In genomic region chr19:1113278-1113985, GRCh38 we compare ENCODE assay signal across 1 cellular context.
A peak's percentile ranks its signal among the peaks of the same experiment; 100 is the strongest.
TF ChIP-seq lines count a peak whose summit lies in the region.

No MANE protein-coding gene starts in this region.

TF ChIP-seq in HEK293, 187 proteins besides CTCF, POLR2A, EP300 and RAD21 (continued from another document and continues in another):
- TF ChIP-seq ZSCAN18 (tag by site-specific recombination; IDR thresholded peaks at IDR 0.05) (no peak), ZNF776 (tag by site-specific recombination; IDR thresholded peaks at IDR 0.05; ENCODE audit: borderline replicate concordance) (no peak), ZNF146 (tag by site-specific recombination; IDR thresholded peaks at IDR 0.05) (no peak), ZNF704 (tag by site-specific recombination; IDR thresholded peaks at IDR 0.05) (no peak), INSM2 (tag by site-specific recombination; IDR thresholded peaks at IDR 0.05) (peak; percentile 50; the same call in 1 of the 2 replicates), ZNF292 (tag by site-specific recombination; IDR thresholded peaks at IDR 0.05; ENCODE audit: borderline replicate concordance, low read depth) (no peak), KLF9 (tag by site-specific recombination; IDR thresholded peaks at IDR 0.05; ENCODE audit: low read depth) (peak; percentile 99), ZSCAN4 (tag by site-specific recombination; IDR thresholded peaks at IDR 0.05) (no peak), ZNF155 (tag by site-specific recombination; IDR thresholded peaks at IDR 0.05) (no peak), GLI4 (tag by site-specific recombination; IDR thresholded peaks at IDR 0.05) (no peak), ZNF747 (tag by site-specific recombination; IDR thresholded peaks at IDR 0.05) (no peak), ZFP3 (tag by site-specific recombination; IDR thresholded peaks at IDR 0.05; ENCODE audit: low read depth) (no peak), ZNF529 (tag by site-specific recombination; IDR thresholded peaks at IDR 0.05; ENCODE audit: insufficient replicate concordance) (no peak), ZNF488 (tag by site-specific recombination; IDR thresholded peaks at IDR 0.05) (no peak), ZNF518A (tag by site-specific recombination; conservative IDR thresholded peaks at IDR 0.05; ENCODE audit: low read depth) (no peak), ZNF2 (tag by site-specific recombination; IDR thresholded peaks at IDR 0.05) (no peak; the same call in 1 of the 2 replicates), SCRT1 (tag by site-specific recombination; IDR thresholded peaks at IDR 0.05; ENCODE audit: borderline replicate concordance) (no peak), ZNF138 (tag by site-specific recombination; IDR thresholded peaks at IDR 0.05; ENCODE audit: borderline replicate concordance) (no peak), ZNF677 (tag by site-specific recombination; IDR thresholded peaks at IDR 0.05) (no peak), GLIS1 (tag by site-specific recombination; IDR thresholded peaks at IDR 0.05) (peak; percentile 90), ZNF148 (tag by site-specific recombination; IDR thresholded peaks at IDR 0.05; ENCODE audit: borderline replicate concordance) (no peak), EGR2 (tag by site-specific recombination; IDR thresholded peaks at IDR 0.05; ENCODE audit: low read depth) (peak; percentile 93), ATF2 (tag by site-specific recombination; IDR thresholded peaks at IDR 0.05; ENCODE audit: low read depth) (no peak), ZNF610 (tag by site-specific recombination; IDR thresholded peaks at IDR 0.05; ENCODE audit: borderline replicate concordance) (no peak), ZNF521 (tag by site-specific recombination; IDR thresholded peaks at IDR 0.05) (no peak), ZNF76 (tag by site-specific recombination; IDR thresholded peaks at IDR 0.05; ENCODE audit: borderline replicate concordance, low read depth) (peak; percentile 25; the same call in 1 of the 2 replicates), ZNF112 (tag by site-specific recombination; IDR thresholded peaks at IDR 0.05) (no peak), ZNF280C (tag by site-specific recombination; IDR thresholded peaks at IDR 0.05) (no peak), SALL2 (tag by site-specific recombination; IDR thresholded peaks at IDR 0.05; ENCODE audit: borderline replicate concordance) (no peak), ZFP41 (tag by site-specific recombination; IDR thresholded peaks at IDR 0.05; ENCODE audit: borderline replicate concordance) (no peak), KLF7 (tag by site-specific recombination; IDR thresholded peaks at IDR 0.05; ENCODE audit: borderline replicate concordance) (peak; percentile 40; the same call in 1 of the 2 replicates), ZBTB20 (tag by site-specific recombination; IDR thresholded peaks at IDR 0.05) (no peak; the same call in 1 of the 2 replicates), ZNF670 (tag by site-specific recombination; IDR thresholded peaks at IDR 0.05; ENCODE audit: low read depth) (no peak), ZFHX2 (tag by site-specific recombination; conservative IDR thresholded peaks at IDR 0.05) (peak; percentile 95), ZNF394 (tag by site-specific recombination; IDR thresholded peaks at IDR 0.05; ENCODE audit: borderline replicate concordance) (no peak), ZIC2 (tag by site-specific recombination; IDR thresholded peaks at IDR 0.05) (peak; percentile 95), ZNF624 (tag by site-specific recombination; IDR thresholded peaks at IDR 0.05) (no peak), ZNF416 (tag by site-specific recombination; IDR thresholded peaks at IDR 0.05) (no peak), ZNF214 (tag by site-specific recombination; IDR thresholded peaks at IDR 0.05; ENCODE audit: borderline replicate concordance) (no peak), ZNF48 (tag by site-specific recombination; IDR thresholded peaks at IDR 0.05) (no peak)
